9 cellular contexts compared by ENCODE assay signal in genomic region chr12:56222531-56222895, GRCh38. TPM values are rescaled to one million over a fixed set of nuclear protein-coding genes. Genes with fewer than 3 reads are reported as not detected.
DNase-seq lines count a peak whose midpoint lies in the region; ATAC-seq and TF ChIP-seq lines count a peak whose summit lies in the region.
"Had no signal": no experiment of that assay in that cellular context is flagged by ENCODE, and none has a peak within 500 bp of the region (broad histone marks: within the 10 kb centered on the region; RNA-seq: fewer than 3 reads in every experiment).

No MANE protein-coding gene starts in this region.

- peak overlapping the region; percentile 94 to 99 (median 95) for H3K27ac ChIP-seq in Peyer's patch
- peak overlapping the region; percentile 95 to 100 for H3K27ac ChIP-seq in esophagus (ENCODE audit: low read depth in 2 of 2, low read length in 1 of 2)
- H3K27ac ChIP-seq in rectal smooth muscle tissue (ENCODE audit: low read depth, low read length), result peak overlapping the region; percentile 98

- no peak for ATAC-seq in GM18502 (IDR thresholded peaks at IDR 0.05; ENCODE audit: poor library complexity, unreplicated experiment)

- H3K9me3 ChIP-seq in Peyer's patch, result no peaks in the 10 kb centered on the region
- no peaks in the 10 kb centered on the region for H3K9me3 ChIP-seq in esophagus (ENCODE audit: control insufficient read depth in 2 of 2, insufficient read depth in 1 of 2, low read depth in 1 of 2, low read length in 1 of 2)

- no peak for DNase-seq in Peyer's patch
- no peak for DNase-seq in iPS-NIHi7 (ENCODE audit: extremely low spot score)
- DNase-seq in T-helper 9 cell, result no peak
- DNase-seq in NCI-H2029 treated with DMSO at 0.1 percent for 48 hours (lab: John Stamatoyannopoulos, UW), result no peak

- 7 to 16% methylated on average over 4 of the region's 4 CpGs for WGBS in esophagus, 2 donors

- peak overlapping the region; percentile 73; the same call in 1 of the 2 replicates for H3K4me3 ChIP-seq in GM08714 (ENCODE audit: low read length)
- peak overlapping the region; percentile 67 to 96 (median 85) for H3K4me3 ChIP-seq in Peyer's patch
- H3K4me3 ChIP-seq in esophagus (ENCODE audit: low read depth in 1 of 2, low read length in 2 of 2), result peak overlapping the region; percentile 72 to 93
- peak overlapping the region; percentile 88 for H3K4me3 ChIP-seq in rectal smooth muscle tissue (ENCODE audit: low read length)

- no peak for TF ChIP-seq CTCF in Peyer's patch (IDR thresholded peaks at IDR 0.05)

- H3K4me1 ChIP-seq in Peyer's patch, result peaks cover 5 to 47% (median 7%) of the 10 kb centered on the region in 4 donors
- H3K4me1 ChIP-seq in esophagus (ENCODE audit: control insufficient read depth in 2 of 2, insufficient read depth in 2 of 2, low read length in 1 of 2), result peaks cover 0 to 3% of the 10 kb centered on the region in 2 donors
- H3K4me1 ChIP-seq in rectal smooth muscle tissue (ENCODE audit: control insufficient read depth, insufficient read depth, low read length), result peaks cover 20% of the 10 kb centered on the region

- TF ChIP-seq POLR2A in Peyer's patch (IDR thresholded peaks at IDR 0.05), result no peak

- H3K27me3 ChIP-seq in Peyer's patch (no peaks in the 10 kb centered on the region), esophagus (ENCODE audit: control insufficient read depth in 1 of 2, insufficient read depth in 2 of 2, low read length in 2 of 2) (no peaks in the 10 kb centered on the region), rectal smooth muscle tissue (ENCODE audit: control insufficient read depth, insufficient read depth, low read length) (no peaks in the 10 kb centered on the region)

- no peaks in the 10 kb centered on the region for H3K36me3 ChIP-seq in Peyer's patch
- H3K36me3 ChIP-seq in esophagus (ENCODE audit: control insufficient read depth in 2 of 2, insufficient read depth in 2 of 2, low read length in 1 of 2), result peaks cover 0 to 4% of the 10 kb centered on the region in 2 donors
- no peaks in the 10 kb centered on the region for H3K36me3 ChIP-seq in rectal smooth muscle tissue (ENCODE audit: control insufficient read depth, insufficient read depth, low read length)

- H3K9ac ChIP-seq in rectal smooth muscle tissue (ENCODE audit: low read length), result peak overlapping the region; percentile 61

RNA-seq across cellular contexts. Expression of gene RNF41, which starts 0.8 kb away (rescaled TPM):
- total RNA-seq in Peyer's patch, result 10 to 100 TPM; 23.8 to 52.0 (median 37.6) TPM
- 10 to 100 TPM in 1 of 2 donors, 1 to 10 TPM in 1; 7.9 to 17.5 TPM for polyA plus RNA-seq in esophagus

RNA-seq across cellular contexts. Expression of gene NABP2, which starts 1.6 kb away (rescaled TPM):
- total RNA-seq in Peyer's patch, result 10 to 100 TPM; 15.3 to 25.3 (median 23.5) TPM
- 10 to 100 TPM; 10.2 to 19.1 TPM for polyA plus RNA-seq in esophagus

RNA-seq across cellular contexts. Expression of gene SLC39A5, which starts 7.3 kb away (rescaled TPM):
- 100 to 1,000 TPM in 3 of 4 donors, 10 to 100 TPM in 1; 96.6 to 950 (median 626) TPM for total RNA-seq in Peyer's patch
- polyA plus RNA-seq in esophagus, result under 1 TPM; 0.09 to 0.29 TPM
- total RNA-seq: glomerular endothelial cell had no signal

RNA-seq across cellular contexts. Expression of gene SMARCC2, which starts 33.2 kb away (rescaled TPM):
- total RNA-seq in Peyer's patch, result 100 to 1,000 TPM in 3 of 4 donors, 10 to 100 TPM in 1; 85.6 to 299 (median 139) TPM
- polyA plus RNA-seq in esophagus, result 10 to 100 TPM; 21.4 to 31.4 TPM

RNA-seq across cellular contexts. Expression of gene ANKRD52, which starts 35.7 kb away (rescaled TPM):
- 10 to 100 TPM; 30.5 to 48.7 (median 36.6) TPM for total RNA-seq in Peyer's patch
- 1 to 10 TPM; 4.9 to 9.3 TPM for polyA plus RNA-seq in esophagus
